In genomic region chr11:76203131-76203925, GRCh38 we compare ENCODE assay signal across 25 cellular contexts. TPM values are rescaled to one million over a fixed set of nuclear protein-coding genes. Genes with fewer than 3 reads are reported as not detected.
"Had no signal": no experiment of that assay in that cellular context is flagged by ENCODE, and none has a peak within 500 bp of the region (broad histone marks: within the 10 kb centered on the region; RNA-seq: fewer than 3 reads in every experiment).

No MANE protein-coding gene starts in this region.

- H3K4me2 ChIP-seq: SK-N-SH had no signal

- ATAC-seq: Panc1, PC-3 had no signal

- DNase-seq: KBM-7, MV-4-11, NCI-H1048, NCI-H1105, NCI-H1417, NCI-H1436 treated with DMSO at 0.1 percent for 48 hours, NCI-H1694, NCI-H187 treated with DMSO at 0.1 percent for 48 hours, NCI-H2029 treated with DMSO at 0.1 percent for 48 hours, NCI-H2227 treated with DMSO at 0.1 percent for 48 hours, NCI-H524, NCI-H526 treated with DMSO at 0.1 percent for 48 hours, NCI-H748 treated with DMSO at 0.1 percent for 48 hours, PC-3, SIG-M5, SK-N-SH, SW 1271 had no signal

- H3K27ac ChIP-seq: HL-60, RWPE1, SJSA1 had no signal

- H3K4me3 ChIP-seq: SJSA1 had no signal

- H3K9ac ChIP-seq: SK-N-SH had no signal

- H3K9me3 ChIP-seq: SJSA1, SK-N-SH had no signal

- H3K36me3 ChIP-seq: SJSA1 had no signal

RNA-seq across cellular contexts. Expression of gene WNT11, which starts 3.0 kb away (rescaled TPM):
- total RNA-seq: LHCN-M2, MCF 10A, OCI-LY7, SJSA1 had no signal
- polyA plus RNA-seq: IgD-negative memory B cell had no signal
